ENCODE assay signal across 17 cellular contexts in genomic region chr1:74728736-74729135, GRCh38. TPM values are rescaled to one million over a fixed set of nuclear protein-coding genes. Genes with fewer than 3 reads are reported as not detected.
A peak's percentile ranks its signal among the peaks of the same experiment; 100 is the strongest.
DNase-seq lines count a peak whose midpoint lies in the region; ATAC-seq and TF ChIP-seq lines count a peak whose summit lies in the region.
"Had no signal": no experiment of that assay in that cellular context is flagged by ENCODE, and none has a peak within 500 bp of the region (broad histone marks: within the 10 kb centered on the region; RNA-seq: fewer than 3 reads in every experiment).

No MANE protein-coding gene starts in this region.

- POLR2A ChIA-PET in CD4-positive, alpha-beta T cell (lab: Charles Lee), result interaction anchor here (0.7 kb wide), 1 partner anchor 696 kb away, joined by 3 read pairs; no protein-coding TSS in a partner anchor

- H3K9ac ChIP-seq in fibroblast of lung (ENCODE audit: insufficient read depth, low read length) (no peak overlapping the region), mesenchymal stem cell (ENCODE audit: low read length) (no peak overlapping the region)

- H3K4ac ChIP-seq in mesenchymal stem cell (ENCODE audit: low read depth in 1 of 2, low read length in 2 of 2), result no peak overlapping the region

- H4K91ac ChIP-seq in mesenchymal stem cell (ENCODE audit: low read length), result no peak overlapping the region

- no peak overlapping the region for H2AFZ ChIP-seq in fibroblast of lung (ENCODE audit: low read length)
- H2AFZ ChIP-seq in mesenchymal stem cell (ENCODE audit: low read depth, low read length), result no peak overlapping the region

- no peak overlapping the region for H3K27ac ChIP-seq in CD4-positive, alpha-beta T cell (ENCODE audit: low read depth, low read length)
- no peak overlapping the region for H3K27ac ChIP-seq in fibroblast of lung (ENCODE audit: insufficient read depth, low read length)
- peak overlapping the region; percentile 77 for H3K27ac ChIP-seq in mesenchymal stem cell (ENCODE audit: low read length, poor library complexity, severe bottlenecking)
- no peak overlapping the region for H3K27ac ChIP-seq in aorta (ENCODE audit: low read depth in 1 of 2, low read length in 2 of 2)

- H3K4me2 ChIP-seq in fibroblast of lung (ENCODE audit: extremely low read depth, insufficient read depth, low read length), result peak overlapping the region; percentile 34
- H3K4me2 ChIP-seq in mesenchymal stem cell (ENCODE audit: low read length, poor library complexity, severe bottlenecking), result no peak overlapping the region

- TF ChIP-seq POLR2A in GM18505 (IDR thresholded peaks at IDR 0.05; ENCODE audit: borderline replicate concordance, extremely low read depth, insufficient read depth, insufficient read length), result no peak

- H2BK12ac ChIP-seq in mesenchymal stem cell (ENCODE audit: low read length in 2 of 2), result no peak overlapping the region

- H3K14ac ChIP-seq in mesenchymal stem cell (ENCODE audit: low read length in 2 of 2), result no peak overlapping the region

- WGBS in mesenchymal stem cell, result 10% methylated on average over 3 of the region's 3 CpGs
- WGBS in aorta, 2 donors, result 46 to 71% methylated on average over 3 of the region's 3 CpGs

- CTCF ChIA-PET in CD4-positive, alpha-beta T cell (lab: Charles Lee), result interaction anchor here (0.7 kb wide), 1 partner anchor 31 kb away, joined by 3 read pairs; no protein-coding TSS in a partner anchor

- peaks cover 12% of the 10 kb centered on the region for H3K79me2 ChIP-seq in fibroblast of lung (ENCODE audit: control insufficient read depth, insufficient read depth, low read length)

- H3K9me3 ChIP-seq in CD4-positive, alpha-beta T cell (ENCODE audit: control insufficient read depth, low read length), result peaks cover 5% of the 10 kb centered on the region
- H3K9me3 ChIP-seq in fibroblast of lung (ENCODE audit: control insufficient read depth, insufficient read depth, low read depth, low read length), result no peaks in the 10 kb centered on the region
- H3K9me3 ChIP-seq in mesenchymal stem cell (ENCODE audit: control insufficient read depth, low read length), result no peaks in the 10 kb centered on the region
- no peaks in the 10 kb centered on the region for H3K9me3 ChIP-seq in aorta (ENCODE audit: control insufficient read depth, low read length)

- no peaks in the 10 kb centered on the region for H3K9me3 Mint-ChIP-seq in CD4-positive, alpha-beta T cell
- no peaks in the 10 kb centered on the region for H3K9me3 Mint-ChIP-seq in activated T-helper 17 cell treated with anti-CD3 and anti-CD28 coated beads, Interleukin-2, amount 50 U/mL, for 72 hours
- H3K9me3 Mint-ChIP-seq in activated T-helper 2 cell treated with anti-CD3 and anti-CD28 coated beads, Interferon-gamma antibody, Interleukin-2, Interleukin-4, amounts not matched to agents 10 μg/mL and 5 μg/mL and 100 μg/mL, durations not matched to agents 14 hours and 24 hours and 36 hours, result peaks cover 26% of the 10 kb centered on the region

- peak overlapping the region; percentile 58 for H2AK5ac ChIP-seq in mesenchymal stem cell (ENCODE audit: low read length, severe bottlenecking)

- H3K4me1 ChIP-seq in fibroblast of lung (ENCODE audit: control insufficient read depth, extremely low read depth, insufficient read depth, low read length) (peaks cover 12% of the 10 kb centered on the region), mesenchymal stem cell (ENCODE audit: control insufficient read depth, insufficient read depth, low read depth, low read length) (peaks cover 9% of the 10 kb centered on the region), aorta (ENCODE audit: control insufficient read depth in 1 of 2, insufficient read depth in 2 of 2, low read length in 2 of 2) (peaks cover 3 to 9% of the 10 kb centered on the region in 2 donors)

- DNase-seq in CD4-positive, alpha-beta T cell, result no peak
- DNase-seq in fibroblast of lung (ENCODE audit: low read depth in 2 of 2) (peak in 1 of 2 donors; percentile 22), mesenchymal stem cell (peak; percentile 56), aorta (no peak), DMS153 treated with DMSO at 0.1 percent for 48 hours (lab: John Stamatoyannopoulos, UW; ENCODE audit: unreplicated experiment) (no peak)
- DNase-seq in activated T-helper 2 cell treated with anti-CD3 and anti-CD28 coated beads, Interferon-gamma antibody, Interleukin-2, Interleukin-4, amounts not matched to agents 10 μg/mL and 5 μg/mL and 100 μg/mL, durations not matched to agents 14 hours and 24 hours and 36 hours (ENCODE audit: low spot score), result no peak
- DNase-seq: AML-193, Calu3, H7, Karpas-422, NCI-H187, NCI-H446, NCI-H69, SHP77 had no signal

- H3K18ac ChIP-seq in mesenchymal stem cell (ENCODE audit: low read depth in 1 of 2, low read length in 2 of 2), result no peak overlapping the region

- no peak for TF ChIP-seq CTCF in CD4-positive, alpha-beta T cell (IDR thresholded peaks at IDR 0.05)
- TF ChIP-seq CTCF in fibroblast of lung (conservative IDR thresholded peaks at IDR 0.05 in 1 of 2, IDR thresholded peaks at IDR 0.05 in 1 of 2; ENCODE audit: low read depth in 1 of 2, low read length in 2 of 2), result no peak

- H3K27me3 Mint-ChIP-seq in CD4-positive, alpha-beta T cell, result no peaks in the 10 kb centered on the region
- no peaks in the 10 kb centered on the region for H3K27me3 Mint-ChIP-seq in activated T-helper 17 cell treated with anti-CD3 and anti-CD28 coated beads, Interleukin-2, amount 50 U/mL, for 72 hours
- no peaks in the 10 kb centered on the region for H3K27me3 Mint-ChIP-seq in activated T-helper 2 cell treated with anti-CD3 and anti-CD28 coated beads, Interferon-gamma antibody, Interleukin-2, Interleukin-4, amounts not matched to agents 10 μg/mL and 5 μg/mL and 100 μg/mL, durations not matched to agents 14 hours and 24 hours and 36 hours (ENCODE audit: low read depth)

- peaks cover 72% of the 10 kb centered on the region for H3K36me3 Mint-ChIP-seq in CD4-positive, alpha-beta T cell (ENCODE audit: low read depth)
- peaks cover 58% of the 10 kb centered on the region for H3K36me3 Mint-ChIP-seq in activated T-helper 17 cell treated with anti-CD3 and anti-CD28 coated beads, Interleukin-2, amount 50 U/mL, for 72 hours (ENCODE audit: low read depth)
- H3K36me3 Mint-ChIP-seq in activated T-helper 2 cell treated with anti-CD3 and anti-CD28 coated beads, Interferon-gamma antibody, Interleukin-2, Interleukin-4, amounts not matched to agents 10 μg/mL and 5 μg/mL and 100 μg/mL, durations not matched to agents 14 hours and 24 hours and 36 hours (ENCODE audit: low read depth), result peaks cover 40% of the 10 kb centered on the region

- no peak for ATAC-seq in CD4-positive, alpha-beta T cell (ENCODE audit: poor library complexity)
- ATAC-seq in activated T-helper 17 cell treated with anti-CD3 and anti-CD28 coated beads, Interleukin-2, amount 50 U/mL, for 72 hours (replicated peaks), result no peak
- no peak for ATAC-seq in aorta (ENCODE audit: low FRiP score)
- ATAC-seq in GM18505 (IDR thresholded peaks at IDR 0.05; ENCODE audit: unreplicated experiment), result no peak
- ATAC-seq: A549 had no signal

- H3K27ac Mint-ChIP-seq in CD4-positive, alpha-beta T cell, result peak overlapping the region; percentile 19
- H3K27ac Mint-ChIP-seq in activated T-helper 17 cell treated with anti-CD3 and anti-CD28 coated beads, Interleukin-2, amount 50 U/mL, for 72 hours, result no peak overlapping the region
- H3K27ac Mint-ChIP-seq in activated T-helper 2 cell treated with anti-CD3 and anti-CD28 coated beads, Interferon-gamma antibody, Interleukin-2, Interleukin-4, amounts not matched to agents 10 μg/mL and 5 μg/mL and 100 μg/mL, durations not matched to agents 14 hours and 24 hours and 36 hours, result no peak overlapping the region

- no peaks in the 10 kb centered on the region for H3K79me1 ChIP-seq in mesenchymal stem cell (replicated peaks; ENCODE audit: low read length, poor library complexity, severe bottlenecking)

- H4K8ac ChIP-seq in mesenchymal stem cell (ENCODE audit: low read length), result no peak overlapping the region

- H3K4me3 Mint-ChIP-seq in CD4-positive, alpha-beta T cell, result no peak overlapping the region
- H3K4me3 Mint-ChIP-seq in activated T-helper 17 cell treated with anti-CD3 and anti-CD28 coated beads, Interleukin-2, amount 50 U/mL, for 72 hours, result peak overlapping the region; percentile 5
- H3K4me3 Mint-ChIP-seq in activated T-helper 2 cell treated with anti-CD3 and anti-CD28 coated beads, Interferon-gamma antibody, Interleukin-2, Interleukin-4, amounts not matched to agents 10 μg/mL and 5 μg/mL and 100 μg/mL, durations not matched to agents 14 hours and 24 hours and 36 hours (ENCODE audit: low read depth), result no peak overlapping the region

- H3K36me3 ChIP-seq in fibroblast of lung (ENCODE audit: control insufficient read depth, insufficient read depth, low read length), result no peaks in the 10 kb centered on the region
- peaks cover 7 to 16% of the 10 kb centered on the region in 2 experiments for H3K36me3 ChIP-seq in mesenchymal stem cell (ENCODE audit: control insufficient read depth in 1 of 2, insufficient read depth in 2 of 2, low read depth in 1 of 2, low read length in 2 of 2)
- H3K36me3 ChIP-seq in aorta (ENCODE audit: control insufficient read depth in 1 of 2, insufficient read depth in 2 of 2, low read length in 1 of 2), result no peaks in the 10 kb centered on the region

- intact Hi-C loops in CD4-positive, alpha-beta T cell (cut with DNase I, micrococcal nuclease), result no loop called here
- intact Hi-C loops in aorta (cut with DNase I), result no loop called here
- intact Hi-C loops in activated T-helper 2 cell treated with anti-CD3 and anti-CD28 coated beads, Interferon-gamma antibody, Interleukin-2, Interleukin-4, amounts not matched to agents 10 μg/mL and 5 μg/mL and 100 μg/mL, durations not matched to agents 14 hours and 24 hours and 36 hours (cut with micrococcal nuclease), result no loop called here

- H4K20me1 ChIP-seq in fibroblast of lung (ENCODE audit: control insufficient read depth, extremely low read depth, insufficient read depth, low read length), result no peaks in the 10 kb centered on the region

- H2BK120ac ChIP-seq in mesenchymal stem cell (ENCODE audit: low read depth, low read length), result no peak overlapping the region

- H3K4me3 ChIP-seq in fibroblast of lung (replicated peaks in 1 of 4; ENCODE audit: control extremely low read depth in 1 of 4, insufficient read depth in 1 of 4, low read depth in 3 of 4, low read length in 4 of 4), result no peak overlapping the region
- no peak overlapping the region for H3K4me3 ChIP-seq in mesenchymal stem cell (ENCODE audit: insufficient read depth in 1 of 2, low read depth in 1 of 2, low read length in 2 of 2)
- no peak overlapping the region for H3K4me3 ChIP-seq in aorta (ENCODE audit: low read length in 2 of 2)
- H3K4me3 ChIP-seq: A549 had no signal

- no peaks in the 10 kb centered on the region for H3K27me3 ChIP-seq in CD4-positive, alpha-beta T cell (ENCODE audit: control insufficient read depth, insufficient read depth, low read length)
- H3K27me3 ChIP-seq in fibroblast of lung (ENCODE audit: control insufficient read depth, insufficient read depth, low read length) (no peaks in the 10 kb centered on the region), mesenchymal stem cell (ENCODE audit: control insufficient read depth in 1 of 2, insufficient read depth in 1 of 2, low read length in 2 of 2) (no peaks in the 10 kb centered on the region), aorta (ENCODE audit: control insufficient read depth in 1 of 2, insufficient read depth in 2 of 2, low read length in 1 of 2) (no peaks in the 10 kb centered on the region)

- no peak overlapping the region for H2BK15ac ChIP-seq in mesenchymal stem cell (ENCODE audit: low read depth, poor library complexity, severe bottlenecking)

- no peak overlapping the region for H2BK5ac ChIP-seq in mesenchymal stem cell (ENCODE audit: low read depth, low read length, poor library complexity, severe bottlenecking)

- H3K4me1 Mint-ChIP-seq in CD4-positive, alpha-beta T cell (ENCODE audit: low read depth), result peaks cover 55% of the 10 kb centered on the region
- H3K4me1 Mint-ChIP-seq in activated T-helper 17 cell treated with anti-CD3 and anti-CD28 coated beads, Interleukin-2, amount 50 U/mL, for 72 hours, result peaks cover 30% of the 10 kb centered on the region
- peaks cover 20% of the 10 kb centered on the region for H3K4me1 Mint-ChIP-seq in activated T-helper 2 cell treated with anti-CD3 and anti-CD28 coated beads, Interferon-gamma antibody, Interleukin-2, Interleukin-4, amounts not matched to agents 10 μg/mL and 5 μg/mL and 100 μg/mL, durations not matched to agents 14 hours and 24 hours and 36 hours (ENCODE audit: low read depth)

- H3K23ac ChIP-seq in mesenchymal stem cell (ENCODE audit: low read length in 2 of 2), result no peak overlapping the region

RNA-seq across cellular contexts. Expression of gene CRYZ, which starts 4.1 kb away (rescaled TPM):
- 1 to 10 TPM; 4.6 to 6.2 TPM for total RNA-seq in CD4-positive, alpha-beta T cell
- total RNA-seq in activated T-helper 17 cell treated with anti-CD3 and anti-CD28 coated beads, Interleukin-2, amount 50 U/mL, for 72 hours, result 10 to 100 TPM; 47.7 to 56.5 TPM
- total RNA-seq in fibroblast of lung (36.0 and 50.2 TPM in 2 replicates), aorta (10 to 100 TPM; 24.2 to 28.7 TPM)
- polyA plus RNA-seq in fibroblast of lung (79.3 and 85.9 TPM in 2 replicates), aorta (10 to 100 TPM; 23.8 to 36.5 TPM)
- polyA plus RNA-seq in fibroblast of lung (2012), result 33.1 and 38.6 TPM in 2 replicates
- 9.3 and 10.7 TPM in 2 replicates for polyA minus RNA-seq in fibroblast of lung (ENCODE audit: low replicate concordance)
- polyA plus RNA-seq in mesenchymal stem cell (2013, experiment 1 of 2), result 21.5 TPM
- polyA plus RNA-seq in mesenchymal stem cell (2013, experiment 2 of 2), result 25.4 TPM
- 21.3 and 22.7 TPM in 2 replicates for total RNA-seq in activated T-helper 2 cell treated with anti-CD3 and anti-CD28 coated beads, Interferon-gamma antibody, Interleukin-2, Interleukin-4, amounts not matched to agents 10 μg/mL and 5 μg/mL and 100 μg/mL, durations not matched to agents 14 hours and 24 hours and 36 hours

RNA-seq across cellular contexts. Expression of gene TYW3, which starts 4.2 kb away (rescaled TPM):
- total RNA-seq in CD4-positive, alpha-beta T cell, result 10 to 100 TPM in 1 of 2 experiments, 1 to 10 TPM in 1; 9.9 to 10.1 TPM
- 10 to 100 TPM; 27.9 to 37.3 TPM for total RNA-seq in activated T-helper 17 cell treated with anti-CD3 and anti-CD28 coated beads, Interleukin-2, amount 50 U/mL, for 72 hours
- total RNA-seq in fibroblast of lung (15.9 and 16.8 TPM in 2 replicates), aorta (10 to 100 TPM; 16.3 to 21.1 TPM)
- polyA plus RNA-seq in fibroblast of lung (22.6 and 23.7 TPM in 2 replicates), aorta (10 to 100 TPM; 16.6 to 26.4 TPM)
- polyA plus RNA-seq in fibroblast of lung (2012), result 17.3 and 18.0 TPM in 2 replicates
- polyA minus RNA-seq in fibroblast of lung (ENCODE audit: low replicate concordance), result 2.4 and 13.2 TPM in 2 replicates
- 17.4 TPM for polyA plus RNA-seq in mesenchymal stem cell (2013, experiment 1 of 2)
- 18.3 TPM for polyA plus RNA-seq in mesenchymal stem cell (2013, experiment 2 of 2)
- 32.6 and 36.2 TPM in 2 replicates for total RNA-seq in activated T-helper 2 cell treated with anti-CD3 and anti-CD28 coated beads, Interferon-gamma antibody, Interleukin-2, Interleukin-4, amounts not matched to agents 10 μg/mL and 5 μg/mL and 100 μg/mL, durations not matched to agents 14 hours and 24 hours and 36 hours

RNA-seq across cellular contexts. Expression of gene ERICH3, which starts 55.1 kb away (rescaled TPM):
- total RNA-seq in CD4-positive, alpha-beta T cell, result not detected
- not detected for total RNA-seq in activated T-helper 17 cell treated with anti-CD3 and anti-CD28 coated beads, Interleukin-2, amount 50 U/mL, for 72 hours
- total RNA-seq in fibroblast of lung, result under 0.01 and 0.17 TPM in 2 replicates
- polyA plus RNA-seq in fibroblast of lung, result not detected in 2 replicates
- polyA plus RNA-seq in fibroblast of lung (2012), result not detected in 2 replicates
- polyA minus RNA-seq in fibroblast of lung (ENCODE audit: low replicate concordance), result not detected in 2 replicates
- 0.01 TPM for polyA plus RNA-seq in mesenchymal stem cell (2013, experiment 1 of 2)
- polyA plus RNA-seq in mesenchymal stem cell (2013, experiment 2 of 2), result not detected
- under 1 TPM in 1 of 2 donors, not detected in 1; 0.42 TPM for total RNA-seq in aorta
- polyA plus RNA-seq in aorta, result under 1 TPM in 1 of 2 donors, not detected in 1; under 0.01 TPM
- not detected in 2 replicates for total RNA-seq in activated T-helper 2 cell treated with anti-CD3 and anti-CD28 coated beads, Interferon-gamma antibody, Interleukin-2, Interleukin-4, amounts not matched to agents 10 μg/mL and 5 μg/mL and 100 μg/mL, durations not matched to agents 14 hours and 24 hours and 36 hours
- total RNA-seq: H7 had no signal
- polyA plus RNA-seq: A549 had no signal
